Comparison of ENCODE assay signal across 10 cellular contexts in genomic region chr7:146961617-146962016, GRCh38.
DNase-seq lines count a peak whose midpoint lies in the region; ATAC-seq and TF ChIP-seq lines count a peak whose summit lies in the region.
"Had no signal": no experiment of that assay in that cellular context is flagged by ENCODE, and none has a peak within 500 bp of the region (broad histone marks: within the 10 kb centered on the region; RNA-seq: fewer than 3 reads in every experiment).

No MANE protein-coding gene starts in this region.

- no peak overlapping the region for H3K4me3 ChIP-seq in cardiac fibroblast (replicated peaks in 1 of 2; ENCODE audit: low read depth in 2 of 2, low read length in 2 of 2)
- no peak overlapping the region for H3K4me3 ChIP-seq in neuronal stem cell (ENCODE audit: low read length in 2 of 2)
- H3K4me3 ChIP-seq: dorsolateral prefrontal cortex had no signal

- no peaks in the 10 kb centered on the region for H3K4me1 ChIP-seq in neuronal stem cell (ENCODE audit: control insufficient read depth in 2 of 2, insufficient read depth in 1 of 2, low read depth in 1 of 2, low read length in 2 of 2)

- no peak for TF ChIP-seq CTCF in cardiac fibroblast (IDR thresholded peaks at IDR 0.05; ENCODE audit: low read depth, low read length)

- H3K4ac ChIP-seq in neuronal stem cell (ENCODE audit: low read length) = no peak overlapping the region

- no peak overlapping the region for H3K9ac ChIP-seq in neuronal stem cell (ENCODE audit: low read depth, low read length, poor library complexity)

- H2BK5ac ChIP-seq in neuronal stem cell (ENCODE audit: low read length) = no peak overlapping the region

- DNase-seq in EH (ENCODE audit: low read depth) (peak; percentile 45), NCI-H1436 (lab: John Stamatoyannopoulos, UW) (peak; percentile 56), cardiac fibroblast (ENCODE audit: low read depth in 2 of 2) (peak; percentile 69 to 96), neuronal stem cell (ENCODE audit: low spot score) (no peak), iPS-NIHi7 (ENCODE audit: extremely low spot score) (no peak), T-helper 2 cell (no peak), posterior vena cava (ENCODE audit: low spot score) (no peak)
- DNase-seq: dorsolateral prefrontal cortex, KG1 had no signal

- no peak overlapping the region for H3K4me2 ChIP-seq in neuronal stem cell (ENCODE audit: insufficient read depth, low read length, poor library complexity, severe bottlenecking)

- no peak overlapping the region for H4K8ac ChIP-seq in neuronal stem cell (ENCODE audit: low read depth, low read length)

- intact Hi-C loops in posterior vena cava (cut with DNase I) = no loop called here

- H3K27ac ChIP-seq in neuronal stem cell (replicated peaks; ENCODE audit: low read length) = no peak overlapping the region
- H3K27ac ChIP-seq: dorsolateral prefrontal cortex had no signal

- no peak overlapping the region for H2BK15ac ChIP-seq in neuronal stem cell (ENCODE audit: low read length)

- H3K36me3 ChIP-seq in neuronal stem cell (replicated peaks in 1 of 2; ENCODE audit: control insufficient read depth in 2 of 2, insufficient read depth in 2 of 2, low read length in 2 of 2) = no peaks in the 10 kb centered on the region

- H3K27me3 ChIP-seq in neuronal stem cell (ENCODE audit: control insufficient read depth in 3 of 3, insufficient read depth in 3 of 3, low read depth in 1 of 3, low read length in 3 of 3) = no peaks in the 10 kb centered on the region
- H3K27me3 ChIP-seq: dorsolateral prefrontal cortex had no signal

- no CpG with 5 or more reads among the region's 4 CpGs for WGBS in neuronal stem cell (ENCODE audit: extremely low coverage in 2 of 2, insufficient read length in 2 of 2, insufficient replicate concordance in 1 of 2), 2 donors

- no peak overlapping the region for H3K18ac ChIP-seq in neuronal stem cell (ENCODE audit: low read length)

- H4K91ac ChIP-seq in neuronal stem cell (ENCODE audit: low read depth, low read length, poor library complexity) = no peak overlapping the region

- peak overlapping the region; percentile 42 for H2AFZ ChIP-seq in neuronal stem cell (ENCODE audit: low read length)

- no peak overlapping the region for H3K14ac ChIP-seq in neuronal stem cell (ENCODE audit: low read length)

- no peak overlapping the region for H2BK120ac ChIP-seq in neuronal stem cell (ENCODE audit: low read depth, low read length)

- ATAC-seq in GM18868 (IDR thresholded peaks at IDR 0.05; ENCODE audit: unreplicated experiment) = no peak

- no peaks in the 10 kb centered on the region for H3K9me3 ChIP-seq in neuronal stem cell (replicated peaks in 1 of 2; ENCODE audit: control insufficient read depth in 2 of 2, insufficient read depth in 1 of 2, low read depth in 1 of 2, low read length in 2 of 2)

- H2AK5ac ChIP-seq in neuronal stem cell (ENCODE audit: low read depth, low read length) = no peak overlapping the region

- H3K23ac ChIP-seq in neuronal stem cell (ENCODE audit: low read depth, low read length, poor library complexity) = no peak overlapping the region

- no peaks in the 10 kb centered on the region for H3K79me1 ChIP-seq in neuronal stem cell (ENCODE audit: low read depth, low read length)

- no peak overlapping the region for H2BK12ac ChIP-seq in neuronal stem cell (ENCODE audit: low read length)

Comparison
In these comparisons a context has a peak if more than half of its experiments do, and no peak if none do; other contexts are left out.
1. DNase-seq: peak in EH (single experiment), NCI-H1436 (single experiment) and cardiac fibroblast (2 of 2); none in neuronal stem cell (single experiment), iPS-NIHi7 (single experiment), T-helper 2 cell (0 of 5) and posterior vena cava (single experiment).